14 cellular contexts compared by ENCODE assay signal in genomic region chr3:177447938-177448337, GRCh38.
A peak's percentile ranks its signal among the peaks of the same experiment; 100 is the strongest.
DNase-seq lines count a peak whose midpoint lies in the region; ATAC-seq and TF ChIP-seq lines count a peak whose summit lies in the region.
"Had no signal": no experiment of that assay in that cellular context is flagged by ENCODE, and none has a peak within 500 bp of the region (broad histone marks: within the 10 kb centered on the region; RNA-seq: fewer than 3 reads in every experiment).

No MANE protein-coding gene starts in this region.

- H3K9me3 ChIP-seq in RWPE2 (ENCODE audit: severe bottlenecking) (no peaks in the 10 kb centered on the region), lower lobe of right lung (no peaks in the 10 kb centered on the region), upper lobe of right lung (no peaks in the 10 kb centered on the region)

- peak overlapping the region; percentile 39 for H3K27ac Mint-ChIP-seq in activated T-cell treated with anti-CD3 and anti-CD28 coated beads, Interleukin-2, amount 50 U/mL, for 72 hours
- H3K27ac Mint-ChIP-seq: activated naive CD4-positive, alpha-beta T cell treated with anti-CD3 and anti-CD28 coated beads, Interleukin-2, amount 50 U/mL, for 24 hours; IgD-negative memory B cell had no signal

- no peaks in the 10 kb centered on the region for H3K36me3 ChIP-seq in RWPE2 (ENCODE audit: low read depth)
- H3K36me3 ChIP-seq in lower lobe of right lung: no peaks in the 10 kb centered on the region
- H3K36me3 ChIP-seq in upper lobe of right lung: no peaks in the 10 kb centered on the region

- H3K27me3 ChIP-seq in RWPE2 (ENCODE audit: insufficient read depth, poor library complexity, severe bottlenecking): no peaks in the 10 kb centered on the region
- no peaks in the 10 kb centered on the region for H3K27me3 ChIP-seq in lower lobe of right lung (ENCODE audit: low read depth)
- no peaks in the 10 kb centered on the region for H3K27me3 ChIP-seq in upper lobe of right lung

- TF ChIP-seq CTCF in RWPE2 (IDR thresholded peaks at IDR 0.05; ENCODE audit: poor library complexity, severe bottlenecking) (peak; percentile 37), lower lobe of right lung (IDR thresholded peaks at IDR 0.05) (no peak), upper lobe of right lung (IDR thresholded peaks at IDR 0.05) (no peak)

- no peaks in the 10 kb centered on the region for H3K36me3 Mint-ChIP-seq in activated T-cell treated with anti-CD3 and anti-CD28 coated beads, Interleukin-2, amount 50 U/mL, for 72 hours (ENCODE audit: insufficient read depth in 2 of 2)
- H3K36me3 Mint-ChIP-seq in activated T-cell treated with anti-CD3 and anti-CD28 coated beads, Interleukin-2, amount 50 U/mL, for 4 hours (ENCODE audit: insufficient read depth): no peaks in the 10 kb centered on the region
- H3K36me3 Mint-ChIP-seq: activated naive CD4-positive, alpha-beta T cell treated with anti-CD3 and anti-CD28 coated beads, Interleukin-2, amount 50 U/mL, for 24 hours; IgD-negative memory B cell; naive thymus-derived CD8-positive, alpha-beta T cell had no signal

- no peaks in the 10 kb centered on the region for H3K27me3 Mint-ChIP-seq in activated T-cell treated with anti-CD3 and anti-CD28 coated beads, Interleukin-2, amount 50 U/mL, for 72 hours (ENCODE audit: low read depth)
- H3K27me3 Mint-ChIP-seq in activated T-cell treated with anti-CD3 and anti-CD28 coated beads, Interleukin-2, amount 50 U/mL, for 4 hours (ENCODE audit: low read depth): no peaks in the 10 kb centered on the region
- H3K27me3 Mint-ChIP-seq: activated naive CD4-positive, alpha-beta T cell treated with anti-CD3 and anti-CD28 coated beads, Interleukin-2, amount 50 U/mL, for 24 hours; IgD-negative memory B cell; naive thymus-derived CD8-positive, alpha-beta T cell had no signal

- peak overlapping the region; percentile 92 for H3K27ac ChIP-seq in RWPE2 (ENCODE audit: poor library complexity, severe bottlenecking)
- H3K27ac ChIP-seq in lower lobe of right lung: no peak overlapping the region
- H3K27ac ChIP-seq in upper lobe of right lung: no peak overlapping the region

- peak overlapping the region in 1 of 2 donors; percentile 65 for H3K4me3 Mint-ChIP-seq in activated T-cell treated with anti-CD3 and anti-CD28 coated beads, Interleukin-2, amount 50 U/mL, for 72 hours
- no peak overlapping the region for H3K4me3 Mint-ChIP-seq in activated T-cell treated with anti-CD3 and anti-CD28 coated beads, Interleukin-2, amount 50 U/mL, for 4 hours
- H3K4me3 Mint-ChIP-seq: activated naive CD4-positive, alpha-beta T cell treated with anti-CD3 and anti-CD28 coated beads, Interleukin-2, amount 50 U/mL, for 24 hours; naive thymus-derived CD8-positive, alpha-beta T cell had no signal

- no peak overlapping the region for H3K4me3 ChIP-seq in RWPE2 (ENCODE audit: severe bottlenecking)
- no peak overlapping the region for H3K4me3 ChIP-seq in lower lobe of right lung
- no peak overlapping the region for H3K4me3 ChIP-seq in upper lobe of right lung

- DNase-seq in activated T-cell treated with anti-CD3 and anti-CD28 coated beads, Interleukin-2, amount 50 U/mL, for 72 hours: no peak
- DNase-seq in activated T-cell treated with anti-CD3 and anti-CD28 coated beads, Interleukin-2, amount 50 U/mL, for 4 hours: no peak
- DNase-seq in RWPE2 (ENCODE audit: low spot score): peak; percentile 98
- DNase-seq in lower lobe of right lung: peak; percentile 88
- peak; percentile 84 for DNase-seq in upper lobe of right lung
- no peak for DNase-seq in cerebellar nuclear complex (lab: John Stamatoyannopoulos, UW)
- no peak for DNase-seq in activated naive CD4-positive, alpha-beta T cell treated with anti-CD3 and anti-CD28 coated beads, Interleukin-2, amount 50 U/mL, for 16 hours
- DNase-seq: ACHN; naive thymus-derived CD8-positive, alpha-beta T cell; NCI-H1930; RPMI8226 had no signal

- H3K4me1 ChIP-seq in RWPE2 (ENCODE audit: insufficient read depth, poor library complexity, severe bottlenecking) (peaks cover 52% of the 10 kb centered on the region), lower lobe of right lung (peaks cover 48% of the 10 kb centered on the region), upper lobe of right lung (peaks cover 29% of the 10 kb centered on the region)

- intact Hi-C loops in lower lobe of right lung (cut with DNase I): no loop called here
- intact Hi-C loops in upper lobe of right lung (cut with DNase I): no loop called here

- H3K4me1 Mint-ChIP-seq in activated T-cell treated with anti-CD3 and anti-CD28 coated beads, Interleukin-2, amount 50 U/mL, for 72 hours (ENCODE audit: low read depth): peaks cover 23% of the 10 kb centered on the region
- peaks cover 20% of the 10 kb centered on the region for H3K4me1 Mint-ChIP-seq in activated T-cell treated with anti-CD3 and anti-CD28 coated beads, Interleukin-2, amount 50 U/mL, for 4 hours (ENCODE audit: low read depth)

- no peaks in the 10 kb centered on the region for H3K9me3 Mint-ChIP-seq in activated T-cell treated with anti-CD3 and anti-CD28 coated beads, Interleukin-2, amount 50 U/mL, for 72 hours
- no peaks in the 10 kb centered on the region for H3K9me3 Mint-ChIP-seq in activated T-cell treated with anti-CD3 and anti-CD28 coated beads, Interleukin-2, amount 50 U/mL, for 4 hours
- H3K9me3 Mint-ChIP-seq: activated naive CD4-positive, alpha-beta T cell treated with anti-CD3 and anti-CD28 coated beads, Interleukin-2, amount 50 U/mL, for 24 hours; IgD-negative memory B cell; naive thymus-derived CD8-positive, alpha-beta T cell had no signal

- ATAC-seq in activated T-cell treated with anti-CD3 and anti-CD28 coated beads, Interleukin-2, amount 50 U/mL, for 72 hours (replicated peaks in 1 of 2): no peak
- ATAC-seq in activated T-cell treated with anti-CD3 and anti-CD28 coated beads, Interleukin-2, amount 50 U/mL, for 4 hours: no peak
- ATAC-seq in RWPE2 (ENCODE audit: low read depth): peak; percentile 77
- ATAC-seq in lower lobe of right lung: peak; percentile 86 to 90
- ATAC-seq in upper lobe of right lung: peak; percentile 90
- ATAC-seq in GM18909 (IDR thresholded peaks at IDR 0.05; ENCODE audit: poor library complexity, unreplicated experiment): no peak
- ATAC-seq: naive thymus-derived CD8-positive, alpha-beta T cell had no signal

Comparison
In these comparisons a context has a peak if more than half of its experiments do, and no peak if none do; other contexts are left out.
1. ATAC-seq: peak in RWPE2 (single experiment), lower lobe of right lung (2 of 2) and upper lobe of right lung (single experiment); none in activated T-cell treated with anti-CD3 and anti-CD28 coated beads, Interleukin-2, amount 50 U/mL, for 72 hours (0 of 2), activated T-cell treated with anti-CD3 and anti-CD28 coated beads, Interleukin-2, amount 50 U/mL, for 4 hours (0 of 2) and GM18909 (single experiment).
2. DNase-seq: peak in RWPE2 (single experiment), lower lobe of right lung (single experiment) and upper lobe of right lung (single experiment); none in activated T-cell treated with anti-CD3 and anti-CD28 coated beads, Interleukin-2, amount 50 U/mL, for 72 hours (0 of 2), activated T-cell treated with anti-CD3 and anti-CD28 coated beads, Interleukin-2, amount 50 U/mL, for 4 hours (single experiment), cerebellar nuclear complex (0 of 2) and activated naive CD4-positive, alpha-beta T cell treated with anti-CD3 and anti-CD28 coated beads, Interleukin-2, amount 50 U/mL, for 16 hours (single experiment).